ENCODE assay signal across 15 cellular contexts in genomic region chr2:64881037-64881492, GRCh38.
"Had no signal": no experiment of that assay in that cellular context is flagged by ENCODE, and none has a peak within 500 bp of the region (broad histone marks: within the 10 kb centered on the region; RNA-seq: fewer than 3 reads in every experiment).

No MANE protein-coding gene starts in this region.

- ATAC-seq: mucosa of descending colon, psoas muscle, sciatic nerve had no signal

- H3K27me3 Mint-ChIP-seq: activated naive CD4-positive, alpha-beta T cell treated with anti-CD3 and anti-CD28 coated beads, Interleukin-2, amount 50 U/mL, for 24 hours had no signal

- H3K9me3 ChIP-seq: mucosa of descending colon, psoas muscle, spleen, upper lobe of left lung had no signal

- H3K27ac ChIP-seq: psoas muscle, spleen, upper lobe of left lung had no signal

- H3K27me3 ChIP-seq: spleen, upper lobe of left lung had no signal

- H3K36me3 ChIP-seq: spleen, upper lobe of left lung had no signal

- H3K4me1 Mint-ChIP-seq: activated CD4-positive, alpha-beta memory T cell treated with anti-CD3 and anti-CD28 coated beads, Interleukin-2, amount 10 ng/mL, durations not matched to agents 7 days and 5 days had no signal

- H3K36me3 Mint-ChIP-seq: activated naive CD4-positive, alpha-beta T cell treated with anti-CD3 and anti-CD28 coated beads, Interleukin-2, amount 50 U/mL, for 24 hours had no signal

- H3K9me3 Mint-ChIP-seq: activated CD4-positive, alpha-beta memory T cell treated with anti-CD3 and anti-CD28 coated beads, Interleukin-2, amount 10 ng/mL, durations not matched to agents 7 days and 5 days; activated naive CD4-positive, alpha-beta T cell treated with anti-CD3 and anti-CD28 coated beads, Interleukin-2, amount 50 U/mL, for 24 hours; nephron progenitor cell; T-helper 2 cell treated with Interferon-gamma antibody and Interleukin-4, amounts not matched to agents 5 μg/mL and 100 μg/mL, for 36 hours had no signal

- H3K27ac Mint-ChIP-seq: activated CD4-positive, alpha-beta memory T cell treated with anti-CD3 and anti-CD28 coated beads, Interleukin-2, amount 10 ng/mL, durations not matched to agents 7 days and 5 days; activated naive CD4-positive, alpha-beta T cell treated with anti-CD3 and anti-CD28 coated beads, Interleukin-2, amount 50 U/mL, for 24 hours; nephron progenitor cell; T-helper 2 cell treated with Interferon-gamma antibody and Interleukin-4, amounts not matched to agents 5 μg/mL and 100 μg/mL, for 36 hours had no signal

- DNase-seq: activated CD4-positive, alpha-beta memory T cell treated with anti-CD3 and anti-CD28 coated beads, Interleukin-2, amount 10 ng/mL, durations not matched to agents 7 days and 5 days; activated CD4-positive, alpha-beta T cell treated with anti-CD3 and anti-CD28 coated beads for 1 hour; amygdala; cerebellar nuclear complex; mucosa of descending colon; nephron progenitor cell; psoas muscle; spleen; stimulated activated CD4-positive, alpha-beta T cell treated with anti-CD3 and anti-CD28 coated beads, Interleukin-1b, Interleukin-23, amount 100 ng/mL, for 48 hours; stimulated activated naive CD4-positive, alpha-beta T cell; SW 1271; upper lobe of left lung had no signal

- H3K4me3 ChIP-seq: mucosa of descending colon, psoas muscle, spleen, upper lobe of left lung had no signal

- H3K4me3 Mint-ChIP-seq: activated CD4-positive, alpha-beta memory T cell treated with anti-CD3 and anti-CD28 coated beads, Interleukin-2, amount 10 ng/mL, durations not matched to agents 7 days and 5 days; activated naive CD4-positive, alpha-beta T cell treated with anti-CD3 and anti-CD28 coated beads, Interleukin-2, amount 50 U/mL, for 24 hours; nephron progenitor cell; T-helper 2 cell treated with Interferon-gamma antibody and Interleukin-4, amounts not matched to agents 5 μg/mL and 100 μg/mL, for 36 hours had no signal
